ENCODE assay signal across 24 cellular contexts in the genomic region with DNA sequence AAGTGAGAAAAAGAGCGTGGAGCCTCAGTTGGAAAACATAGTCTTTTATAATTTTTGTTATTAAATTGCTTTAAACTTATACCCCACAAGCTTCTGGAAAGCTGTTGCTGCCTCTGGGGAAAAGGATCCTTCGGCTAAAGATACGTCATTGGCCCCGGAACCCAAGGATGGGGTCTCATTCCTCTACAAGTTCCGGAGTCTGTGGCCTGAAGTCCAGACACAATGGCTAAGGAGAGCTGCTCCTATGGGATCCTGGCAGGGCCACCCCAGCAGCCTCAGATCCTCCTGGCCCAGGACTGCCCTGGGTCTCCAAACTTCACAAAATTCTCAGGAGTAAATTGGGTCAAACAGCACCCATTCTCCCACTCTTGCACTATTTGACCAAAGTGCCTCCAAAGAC. TPM values are rescaled to one million over a fixed set of nuclear protein-coding genes. Genes with fewer than 3 reads are reported as not detected.
DNase-seq lines count a peak whose midpoint lies in the region; ATAC-seq and TF ChIP-seq lines count a peak whose summit lies in the region.
"Had no signal": no experiment of that assay in that cellular context is flagged by ENCODE, and none has a peak within 500 bp of the region (broad histone marks: within the 10 kb centered on the region; RNA-seq: fewer than 3 reads in every experiment).

No MANE protein-coding gene starts in this region.

- H3K27ac ChIP-seq in endodermal cell (ENCODE audit: low read depth, low read length), result no peak overlapping the region
- H3K27ac ChIP-seq in testis, result peak overlapping the region; percentile 81 to 91
- H3K27ac ChIP-seq: GM23248, RWPE1 had no signal

- H3K4me1 Mint-ChIP-seq in endodermal cell (peaks cover 17% of the 10 kb centered on the region), nephron (peaks cover 63% of the 10 kb centered on the region)
- peaks cover 19 to 49% of the 10 kb centered on the region in 2 donors for H3K4me1 Mint-ChIP-seq in stimulated activated naive B cell treated with anti-CD40 and anti-IgM and Interleukin-4, amounts not matched to agents 10 μg/mL and 1 μg/mL and 100 μg/mL, for 72 hours
- H3K4me1 Mint-ChIP-seq in stimulated activated effector memory CD8-positive, alpha-beta T cell treated with anti-CD3 and anti-CD28 coated beads, Interleukin-12 subunit alpha, Interleukin-12 subunit beta, amount 100 ng/mL, for 72 hours, result peaks cover 19% of the 10 kb centered on the region

- H3K27me3 ChIP-seq in endodermal cell (ENCODE audit: control insufficient read depth, insufficient read depth, low read length, poor library complexity, severe bottlenecking) (peaks cover 100% of the 10 kb centered on the region), testis (no peaks in the 10 kb centered on the region)

- TF ChIP-seq POLR2A in testis (IDR thresholded peaks at IDR 0.05), result no peak

- no peak for ATAC-seq in stimulated activated naive B cell treated with anti-CD40 and anti-IgM and Interleukin-4, amounts not matched to agents 10 μg/mL and 1 μg/mL and 100 μg/mL, for 72 hours (replicated peaks)
- no peak for ATAC-seq in stimulated activated effector memory CD8-positive, alpha-beta T cell treated with anti-CD3 and anti-CD28 coated beads, Interleukin-12 subunit alpha, Interleukin-12 subunit beta, amount 100 ng/mL, for 72 hours
- ATAC-seq in HG02870 (IDR thresholded peaks at IDR 0.05; ENCODE audit: unreplicated experiment), result no peak
- ATAC-seq: Panc1 had no signal

- H3K36me3 Mint-ChIP-seq in endodermal cell (ENCODE audit: low read depth) (no peaks in the 10 kb centered on the region), nephron (ENCODE audit: low read depth) (peaks cover 86% of the 10 kb centered on the region)
- H3K36me3 Mint-ChIP-seq in stimulated activated naive B cell treated with anti-CD40 and anti-IgM and Interleukin-4, amounts not matched to agents 10 μg/mL and 1 μg/mL and 100 μg/mL, for 72 hours, result peaks cover 0 to 4% of the 10 kb centered on the region in 2 donors
- no peaks in the 10 kb centered on the region for H3K36me3 Mint-ChIP-seq in stimulated activated effector memory CD8-positive, alpha-beta T cell treated with anti-CD3 and anti-CD28 coated beads, Interleukin-12 subunit alpha, Interleukin-12 subunit beta, amount 100 ng/mL, for 72 hours

- TF ChIP-seq CTCF in GM20000 (IDR thresholded peaks at IDR 0.05; ENCODE audit: extremely low read depth, missing control alignments), result no peak
- TF ChIP-seq CTCF in endodermal cell (conservative IDR thresholded peaks at IDR 0.05), result no peak
- no peak for TF ChIP-seq CTCF in nephron (IDR thresholded peaks at IDR 0.05; ENCODE audit: unreplicated experiment in 3 of 3)
- TF ChIP-seq CTCF in testis (IDR thresholded peaks at IDR 0.05), result no peak

- H3K4me3 Mint-ChIP-seq in endodermal cell (no peak overlapping the region), nephron (peak overlapping the region; percentile 91 to 94 (median 92))
- no peak overlapping the region for H3K4me3 Mint-ChIP-seq in stimulated activated naive B cell treated with anti-CD40 and anti-IgM and Interleukin-4, amounts not matched to agents 10 μg/mL and 1 μg/mL and 100 μg/mL, for 72 hours
- no peak overlapping the region for H3K4me3 Mint-ChIP-seq in stimulated activated effector memory CD8-positive, alpha-beta T cell treated with anti-CD3 and anti-CD28 coated beads, Interleukin-12 subunit alpha, Interleukin-12 subunit beta, amount 100 ng/mL, for 72 hours

- H3K36me3 ChIP-seq in endodermal cell (ENCODE audit: control insufficient read depth, insufficient read depth, low read length) (no peaks in the 10 kb centered on the region), testis (ENCODE audit: low read depth, missing control alignments) (no peaks in the 10 kb centered on the region)

- intact Hi-C loops in testis (cut with DNase I; ENCODE audit: low total_unique reads), result no loop called here

- H3K9me3 Mint-ChIP-seq in endodermal cell (no peaks in the 10 kb centered on the region), nephron (peaks cover 2% of the 10 kb centered on the region)
- no peaks in the 10 kb centered on the region for H3K9me3 Mint-ChIP-seq in stimulated activated naive B cell treated with anti-CD40 and anti-IgM and Interleukin-4, amounts not matched to agents 10 μg/mL and 1 μg/mL and 100 μg/mL, for 72 hours
- H3K9me3 Mint-ChIP-seq in stimulated activated effector memory CD8-positive, alpha-beta T cell treated with anti-CD3 and anti-CD28 coated beads, Interleukin-12 subunit alpha, Interleukin-12 subunit beta, amount 100 ng/mL, for 72 hours, result no peaks in the 10 kb centered on the region

- H3K27ac Mint-ChIP-seq in endodermal cell, result no peak overlapping the region
- peak overlapping the region; percentile 95 to 98 (median 97) for H3K27ac Mint-ChIP-seq in nephron
- no peak overlapping the region for H3K27ac Mint-ChIP-seq in stimulated activated naive B cell treated with anti-CD40 and anti-IgM and Interleukin-4, amounts not matched to agents 10 μg/mL and 1 μg/mL and 100 μg/mL, for 72 hours
- no peak overlapping the region for H3K27ac Mint-ChIP-seq in stimulated activated effector memory CD8-positive, alpha-beta T cell treated with anti-CD3 and anti-CD28 coated beads, Interleukin-12 subunit alpha, Interleukin-12 subunit beta, amount 100 ng/mL, for 72 hours
- H3K27ac Mint-ChIP-seq: CD4-positive, alpha-beta memory T cell had no signal

- 0 to 63% methylated on average over 1 to 4 of the region's 5 CpGs for WGBS in endodermal cell (ENCODE audit: insufficient coverage in 1 of 2, insufficient read length in 1 of 2), 2 experiments
- 51 to 56% methylated on average over 3 to 5 of the region's 5 CpGs for WGBS in testis, 2 donors

- peak; percentile 16 for DNase-seq in GM20000 (ENCODE audit: low spot score)
- DNase-seq in endodermal cell, result peak; percentile 33
- DNase-seq in testis, result no peak
- no peak for DNase-seq in stimulated activated naive B cell treated with anti-CD40 and anti-IgM and Interleukin-4, amounts not matched to agents 10 μg/mL and 1 μg/mL and 100 μg/mL, for 72 hours
- no peak for DNase-seq in stimulated activated effector memory CD8-positive, alpha-beta T cell treated with anti-CD3 and anti-CD28 coated beads, Interleukin-12 subunit alpha, Interleukin-12 subunit beta, amount 100 ng/mL, for 72 hours (ENCODE audit: low spot score in 2 of 2)
- no peak for DNase-seq in NK-92 treated with Interleukin-12 subunit alpha and Interleukin-12 subunit beta, amount 100 ng/mL, for 24 hours (lab: John Stamatoyannopoulos, UW)
- DNase-seq: C1 segment of cervical spinal cord; CD4-positive, alpha-beta memory T cell; DMS 273 treated with DMSO at 0.1 percent for 48 hours; DMS79; GM23248; HCEC 1CT; KBM-7; MV-4-11; NCI-H1105; NCI-H1436 treated with DMSO at 0.1 percent for 48 hours; NCI-H2029; NCI-H446 treated with DMSO at 0.1 percent for 48 hours; NCI-H526 treated with DMSO at 0.1 percent for 48 hours; SHP77 had no signal

- no peak overlapping the region for H3K9ac ChIP-seq in endodermal cell (ENCODE audit: extremely low read depth, low read length, poor library complexity, severe bottlenecking)
- H3K9ac ChIP-seq: GM23248 had no signal

- H3K27me3 Mint-ChIP-seq in endodermal cell (ENCODE audit: insufficient read depth) (peaks cover 100% of the 10 kb centered on the region), nephron (ENCODE audit: low read depth) (peaks cover 99% of the 10 kb centered on the region)
- H3K27me3 Mint-ChIP-seq in stimulated activated naive B cell treated with anti-CD40 and anti-IgM and Interleukin-4, amounts not matched to agents 10 μg/mL and 1 μg/mL and 100 μg/mL, for 72 hours, result peaks cover 91 to 100% of the 10 kb centered on the region in 2 donors

- no peaks in the 10 kb centered on the region for H3K9me3 ChIP-seq in endodermal cell (ENCODE audit: control insufficient read depth, low read length)
- H3K9me3 ChIP-seq in testis, result no peaks in the 10 kb centered on the region

- H3K4me3 ChIP-seq in endodermal cell (ENCODE audit: low read length), result no peak overlapping the region
- H3K4me3 ChIP-seq in testis, result peak overlapping the region; percentile 41 to 75
- H3K4me3 ChIP-seq: GM23248 had no signal

- no peaks in the 10 kb centered on the region for H3K4me1 ChIP-seq in endodermal cell (ENCODE audit: control insufficient read depth, insufficient read depth, low read length)
- peaks cover 7% of the 10 kb centered on the region for H3K4me1 ChIP-seq in testis

RNA-seq across cellular contexts. Expression of gene WT1, which starts 5.9 kb away (rescaled TPM):
- total RNA-seq in endodermal cell (under 1 TPM in 1 of 2 donors, not detected in 1; 0.51 TPM), testis (100 to 1,000 TPM; 189 to 278 TPM)
- 0.11 TPM for polyA plus RNA-seq in endodermal cell (2013, experiment 1 of 2)
- not detected for polyA plus RNA-seq in endodermal cell (2013, experiment 2 of 2)
- 62.2 TPM for polyA plus RNA-seq in testis (ENCODE audit: insufficient read depth, low read depth, low replicate concordance)
- total RNA-seq: CD4-positive, alpha-beta memory T cell; GM23248 had no signal
- polyA plus RNA-seq: CD4-positive, alpha-beta memory T cell; GM23248 had no signal

Comparison
In these comparisons a context has a peak if more than half of its experiments do, and no peak if none do; other contexts are left out.
1. DNase-seq: peak in GM20000 (single experiment) and endodermal cell (single experiment); none in testis (single experiment), stimulated activated naive B cell treated with anti-CD40 and anti-IgM and Interleukin-4, amounts not matched to agents 10 μg/mL and 1 μg/mL and 100 μg/mL, for 72 hours (single experiment), stimulated activated effector memory CD8-positive, alpha-beta T cell treated with anti-CD3 and anti-CD28 coated beads, Interleukin-12 subunit alpha, Interleukin-12 subunit beta, amount 100 ng/mL, for 72 hours (0 of 2) and NK-92 treated with Interleukin-12 subunit alpha and Interleukin-12 subunit beta, amount 100 ng/mL, for 24 hours (single experiment).
2. H3K27ac Mint-ChIP-seq: peak in nephron (3 of 3); none in endodermal cell (single experiment), stimulated activated naive B cell treated with anti-CD40 and anti-IgM and Interleukin-4, amounts not matched to agents 10 μg/mL and 1 μg/mL and 100 μg/mL, for 72 hours (single experiment) and stimulated activated effector memory CD8-positive, alpha-beta T cell treated with anti-CD3 and anti-CD28 coated beads, Interleukin-12 subunit alpha, Interleukin-12 subunit beta, amount 100 ng/mL, for 72 hours (single experiment).
3. H3K4me3 Mint-ChIP-seq: peak in nephron (3 of 3); none in endodermal cell (single experiment), stimulated activated naive B cell treated with anti-CD40 and anti-IgM and Interleukin-4, amounts not matched to agents 10 μg/mL and 1 μg/mL and 100 μg/mL, for 72 hours (0 of 2) and stimulated activated effector memory CD8-positive, alpha-beta T cell treated with anti-CD3 and anti-CD28 coated beads, Interleukin-12 subunit alpha, Interleukin-12 subunit beta, amount 100 ng/mL, for 72 hours (single experiment).
4. RNA of gene WT1, which starts 5.9 kb away (total RNA-seq): 189 to 278 TPM in testis; 0.51 TPM in endodermal cell; every median in the first group is over 100 times any median in the second.